8 cellular contexts compared by ENCODE assay signal in genomic region chr7:107661081-107661864, GRCh38. TPM values are rescaled to one million over a fixed set of nuclear protein-coding genes. Genes with fewer than 3 reads are reported as not detected.
DNase-seq lines count a peak whose midpoint lies in the region; ATAC-seq lines count a peak whose summit lies in the region.

No MANE protein-coding gene starts in this region.

- DNase-seq in ACHN, result peak; percentile 64
- DNase-seq in Kasumi-1 (lab: John Stamatoyannopoulos, UW), result peak; percentile 37 to 44
- DNase-seq in dermis blood vessel endothelial cell, result peak; percentile 79
- peak; percentile 67 to 75 for DNase-seq in lung microvascular endothelial cell (ENCODE audit: low read depth in 2 of 2)
- peak; percentile 36 to 40 for DNase-seq in stimulated activated CD8-positive, alpha-beta memory T cell treated with anti-CD3 and anti-CD28 coated beads, Interleukin-7, amount 100 ng/mL, for 48 hours (ENCODE audit: extremely low read depth in 1 of 2, low read depth in 1 of 2)
- no peak for DNase-seq in GF-D8 (lab: John Stamatoyannopoulos, UW)

- in situ Hi-C loops in ACHN (cut with HindIII; ENCODE audit: low pct_ligation_motif_present, low pct_unique_long_range_greater_than_20kb, low sequenced_read_pairs), result no loop called here

- peak; percentile 64 for ATAC-seq in GM18907 (IDR thresholded peaks at IDR 0.05; ENCODE audit: unreplicated experiment)
- ATAC-seq in activated CD4-positive, CD25-positive, alpha-beta regulatory T cell treated with anti-CD3 and anti-CD28 coated beads, Interleukin-2, amount 50 U/mL, for 24 hours, result peak; percentile 18 to 25

RNA-seq across cellular contexts. Expression of gene SLC26A4, which starts 0.6 kb away (rescaled TPM):
- total RNA-seq in dermis blood vessel endothelial cell (8.0 and 9.4 TPM in 2 replicates), lung microvascular endothelial cell (6.5 and 9.8 TPM in 2 replicates)
